Comparison of ENCODE assay signal across 1 cellular context in the genomic region with DNA sequence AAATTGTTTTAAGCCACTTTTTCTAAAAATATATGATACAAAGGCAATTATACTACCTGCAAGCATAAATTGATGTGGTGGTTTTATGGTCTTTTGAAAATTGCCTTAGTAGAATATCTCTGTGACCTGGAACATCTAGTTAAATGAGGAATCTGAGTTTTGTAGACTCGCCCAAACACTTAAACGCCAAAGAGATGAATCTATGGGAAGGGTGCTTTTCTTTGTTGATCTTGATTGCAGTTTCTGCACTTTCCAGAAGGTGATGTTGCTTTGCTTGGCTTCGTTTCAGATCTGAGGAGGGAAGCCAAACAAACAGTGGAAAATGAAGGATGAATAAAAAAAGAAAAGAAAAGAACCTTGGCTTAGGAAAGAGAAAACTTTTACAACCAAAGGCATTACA.
TF ChIP-seq lines count a peak whose summit lies in the region.

No MANE protein-coding gene starts in this region.

TF ChIP-seq in HEK293, 187 proteins besides CTCF, POLR2A, EP300 and RAD21 (continued from another document and continues in another):
- TF ChIP-seq BCL6B (tag by site-specific recombination; IDR thresholded peaks at IDR 0.05) (no peak), ZNF112 (tag by site-specific recombination; IDR thresholded peaks at IDR 0.05) (no peak), ZNF664 (tag by site-specific recombination; IDR thresholded peaks at IDR 0.05) (peak; percentile 35; the same call in 1 of the 2 replicates), KLF1 (tag by site-specific recombination; IDR thresholded peaks at IDR 0.05) (peak; percentile 83), GLIS1 (tag by site-specific recombination; IDR thresholded peaks at IDR 0.05) (peak; percentile 91), ZNF280C (tag by site-specific recombination; IDR thresholded peaks at IDR 0.05) (no peak), ZNF302 (tag by site-specific recombination; IDR thresholded peaks at IDR 0.05; ENCODE audit: low read depth) (no peak), ZBTB6 (tag by site-specific recombination; IDR thresholded peaks at IDR 0.05) (no peak), ZNF529 (tag by site-specific recombination; IDR thresholded peaks at IDR 0.05; ENCODE audit: insufficient replicate concordance) (no peak), PRDM1 (tag by site-specific recombination; IDR thresholded peaks at IDR 0.05) (no peak), KLF10 (tag by site-specific recombination; IDR thresholded peaks at IDR 0.05) (no peak), SETDB1 (IDR thresholded peaks at IDR 0.05; ENCODE audit: insufficient read length, low read length) (no peak), ZNF776 (tag by site-specific recombination; IDR thresholded peaks at IDR 0.05; ENCODE audit: borderline replicate concordance) (no peak), ZNF48 (tag by site-specific recombination; IDR thresholded peaks at IDR 0.05) (no peak), ZNF239 (tag by site-specific recombination; IDR thresholded peaks at IDR 0.05) (no peak), ZNF274 (IDR thresholded peaks at IDR 0.05; ENCODE audit: low read length) (no peak), ZNF274 (tag by site-specific recombination; IDR thresholded peaks at IDR 0.05; ENCODE audit: borderline replicate concordance) (no peak), REPIN1 (tag by site-specific recombination; IDR thresholded peaks at IDR 0.05; ENCODE audit: low read depth) (no peak), KLF7 (tag by site-specific recombination; IDR thresholded peaks at IDR 0.05; ENCODE audit: borderline replicate concordance) (no peak; the same call in 1 of the 2 replicates), ZNF585B (tag by site-specific recombination; IDR thresholded peaks at IDR 0.05) (no peak), ZNF155 (tag by site-specific recombination; IDR thresholded peaks at IDR 0.05) (no peak), ZNF37A (tag by site-specific recombination; IDR thresholded peaks at IDR 0.05) (no peak), ZBTB49 (tag by site-specific recombination; IDR thresholded peaks at IDR 0.05; ENCODE audit: low read depth) (no peak), KLF16 (tag by site-specific recombination; IDR thresholded peaks at IDR 0.05) (no peak), ZNF747 (tag by site-specific recombination; IDR thresholded peaks at IDR 0.05) (no peak), EGR2 (tag by site-specific recombination; IDR thresholded peaks at IDR 0.05; ENCODE audit: low read depth) (no peak), ZNF521 (tag by site-specific recombination; IDR thresholded peaks at IDR 0.05) (no peak), ZNF544 (tag by site-specific recombination; IDR thresholded peaks at IDR 0.05) (no peak), ZNF311 (tag by site-specific recombination; IDR thresholded peaks at IDR 0.05; ENCODE audit: borderline replicate concordance) (no peak), ZNF366 (tag by site-specific recombination; conservative IDR thresholded peaks at IDR 0.05) (no peak; the same call in 1 of the 2 replicates), SP7 (tag by site-specific recombination; IDR thresholded peaks at IDR 0.05) (no peak), ZSCAN23 (tag by site-specific recombination; IDR thresholded peaks at IDR 0.05) (no peak), ZBTB8A (tag by site-specific recombination; IDR thresholded peaks at IDR 0.05) (no peak), FEZF1 (tag by site-specific recombination; IDR thresholded peaks at IDR 0.05) (peak; percentile 75), ZNF350 (tag by site-specific recombination; IDR thresholded peaks at IDR 0.05) (no peak), ZNF621 (tag by site-specific recombination; IDR thresholded peaks at IDR 0.05) (no peak), ZEB2 (tag by site-specific recombination; IDR thresholded peaks at IDR 0.05) (peak; percentile 38; the same call in 1 of the 2 replicates), GLI2 (tag by site-specific recombination; IDR thresholded peaks at IDR 0.05; ENCODE audit: borderline replicate concordance, low read depth) (no peak), ZNF211 (tag by site-specific recombination; IDR thresholded peaks at IDR 0.05; ENCODE audit: low read depth) (no peak), ZNF18 (tag by site-specific recombination; IDR thresholded peaks at IDR 0.05) (peak; percentile 14; the same call in 1 of the 2 replicates), ZNF23 (tag by site-specific recombination; IDR thresholded peaks at IDR 0.05; ENCODE audit: borderline replicate concordance) (no peak), ZNF433 (tag by site-specific recombination; IDR thresholded peaks at IDR 0.05; ENCODE audit: low read depth) (no peak), ZNF626 (tag by site-specific recombination; IDR thresholded peaks at IDR 0.05) (no peak), ZNF132 (tag by site-specific recombination; IDR thresholded peaks at IDR 0.05; ENCODE audit: borderline replicate concordance) (no peak), ZNF514 (tag by site-specific recombination; IDR thresholded peaks at IDR 0.05) (no peak), ZBTB26 (tag by site-specific recombination; optimal IDR thresholded peaks at IDR 0.05) (no peak), ZNF658 (tag by site-specific recombination; IDR thresholded peaks at IDR 0.05) (no peak), ZNF175 (tag by site-specific recombination; IDR thresholded peaks at IDR 0.05) (no peak), ZNF488 (tag by site-specific recombination; IDR thresholded peaks at IDR 0.05) (no peak), ZNF341 (tag by site-specific recombination; IDR thresholded peaks at IDR 0.05; ENCODE audit: low read depth) (no peak), ZNF654 (tag by site-specific recombination; IDR thresholded peaks at IDR 0.05; ENCODE audit: low read depth) (no peak), ZNF677 (tag by site-specific recombination; IDR thresholded peaks at IDR 0.05) (no peak)
- TF ChIP-seq, protein P1, sequence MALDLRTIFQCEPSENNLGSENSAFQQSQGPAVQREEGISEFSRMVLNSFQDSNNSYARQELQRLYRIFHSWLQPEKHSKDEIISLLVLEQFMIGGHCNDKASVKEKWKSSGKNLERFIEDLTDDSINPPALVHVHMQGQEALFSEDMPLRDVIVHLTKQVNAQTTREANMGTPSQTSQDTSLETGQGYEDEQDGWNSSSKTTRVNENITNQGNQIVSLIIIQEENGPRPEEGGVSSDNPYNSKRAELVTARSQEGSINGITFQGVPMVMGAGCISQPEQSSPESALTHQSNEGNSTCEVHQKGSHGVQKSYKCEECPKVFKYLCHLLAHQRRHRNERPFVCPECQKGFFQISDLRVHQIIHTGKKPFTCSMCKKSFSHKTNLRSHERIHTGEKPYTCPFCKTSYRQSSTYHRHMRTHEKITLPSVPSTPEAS (tag by site-specific recombination; IDR thresholded peaks at IDR 0.05), result no peak
- TF ChIP-seq, protein P2, sequence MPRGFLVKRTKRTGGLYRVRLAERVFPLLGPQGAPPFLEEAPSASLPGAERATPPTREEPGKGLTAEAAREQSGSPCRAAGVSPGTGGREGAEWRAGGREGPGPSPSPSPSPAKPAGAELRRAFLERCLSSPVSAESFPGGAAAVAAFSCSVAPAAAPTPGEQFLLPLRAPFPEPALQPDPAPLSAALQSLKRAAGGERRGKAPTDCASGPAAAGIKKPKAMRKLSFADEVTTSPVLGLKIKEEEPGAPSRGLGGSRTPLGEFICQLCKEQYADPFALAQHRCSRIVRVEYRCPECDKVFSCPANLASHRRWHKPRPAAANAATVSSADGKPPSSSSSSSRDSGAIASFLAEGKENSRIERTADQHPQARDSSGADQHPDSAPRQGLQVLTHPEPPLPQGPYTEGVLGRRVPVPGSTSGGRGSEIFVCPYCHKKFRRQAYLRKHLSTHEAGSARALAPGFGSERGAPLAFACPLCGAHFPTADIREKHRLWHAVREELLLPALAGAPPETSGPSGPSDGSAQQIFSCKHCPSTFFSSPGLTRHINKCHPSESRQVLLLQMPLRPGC (tag by site-specific recombination; IDR thresholded peaks at IDR 0.05), result no peak
- TF ChIP-seq, protein P3, sequence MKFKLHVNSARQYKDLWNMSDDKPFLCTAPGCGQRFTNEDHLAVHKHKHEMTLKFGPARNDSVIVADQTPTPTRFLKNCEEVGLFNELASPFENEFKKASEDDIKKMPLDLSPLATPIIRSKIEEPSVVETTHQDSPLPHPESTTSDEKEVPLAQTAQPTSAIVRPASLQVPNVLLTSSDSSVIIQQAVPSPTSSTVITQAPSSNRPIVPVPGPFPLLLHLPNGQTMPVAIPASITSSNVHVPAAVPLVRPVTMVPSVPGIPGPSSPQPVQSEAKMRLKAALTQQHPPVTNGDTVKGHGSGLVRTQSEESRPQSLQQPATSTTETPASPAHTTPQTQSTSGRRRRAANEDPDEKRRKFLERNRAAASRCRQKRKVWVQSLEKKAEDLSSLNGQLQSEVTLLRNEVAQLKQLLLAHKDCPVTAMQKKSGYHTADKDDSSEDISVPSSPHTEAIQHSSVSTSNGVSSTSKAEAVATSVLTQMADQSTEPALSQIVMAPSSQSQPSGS (tag by site-specific recombination; IDR thresholded peaks at IDR 0.05; ENCODE audit: low read depth), result no peak
